Comparison of ENCODE assay signal across 8 cellular contexts in the genomic region with DNA sequence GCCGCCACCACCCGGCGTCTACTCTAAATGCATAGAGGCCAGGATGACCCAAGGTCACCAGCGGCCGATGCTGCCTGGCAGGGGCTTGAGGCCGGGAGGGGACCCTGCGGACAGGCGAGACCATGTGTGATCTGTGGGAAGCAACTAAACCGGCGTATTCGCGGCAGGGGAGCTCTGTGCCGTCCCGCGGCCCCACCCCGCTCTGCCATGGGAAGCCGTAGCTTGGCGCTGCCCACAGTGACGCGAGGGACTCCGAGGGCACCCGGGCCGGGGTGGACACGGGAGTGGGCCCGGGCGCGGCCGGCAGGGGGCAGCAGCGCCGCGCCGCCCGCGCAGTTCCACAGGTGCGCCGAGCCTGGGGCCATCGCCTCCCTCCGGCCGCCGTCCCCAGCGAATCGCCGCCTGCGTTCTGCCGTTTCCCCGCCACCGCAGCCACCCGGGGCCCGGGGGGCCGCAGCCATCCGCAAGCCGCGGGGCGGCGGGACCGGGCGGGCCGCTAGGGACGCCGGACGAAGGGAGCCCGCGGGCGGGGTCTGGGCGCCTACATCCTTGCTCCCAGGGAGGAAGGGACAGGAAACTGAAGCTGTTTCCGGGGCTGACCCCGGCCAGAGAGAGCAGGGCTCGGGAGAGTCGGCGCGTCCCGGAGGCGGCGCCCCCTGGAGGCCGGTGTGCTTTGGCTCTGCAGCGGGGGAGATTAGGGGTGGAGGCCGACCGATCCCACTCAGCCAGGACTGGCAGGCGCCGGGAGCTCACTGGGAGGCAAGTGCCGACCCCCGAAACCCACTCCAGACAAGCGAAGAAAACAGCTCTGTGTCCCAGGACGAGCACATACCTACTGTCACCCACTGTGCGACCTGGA. TPM values are rescaled to one million over a fixed set of nuclear protein-coding genes. Genes with fewer than 3 reads are reported as not detected.
A peak's percentile ranks its signal among the peaks of the same experiment; 100 is the strongest.
DNase-seq lines count a peak whose midpoint lies in the region; ATAC-seq and TF ChIP-seq lines count a peak whose summit lies in the region.

No MANE protein-coding gene starts in this region.

- H3K9me3 ChIP-seq in CD4-positive, alpha-beta T cell (ENCODE audit: control insufficient read depth, low read length): no peaks in the 10 kb centered on the region

- H3K27ac Mint-ChIP-seq in CD4-positive, alpha-beta T cell: peak overlapping the region; percentile 80
- peak overlapping the region; percentile 56 for H3K27ac Mint-ChIP-seq in activated CD4-positive, alpha-beta memory T cell treated with anti-CD3 and anti-CD28 coated beads for 36 hours
- H3K27ac Mint-ChIP-seq in memory B cell: no peak overlapping the region

- H3K36me3 Mint-ChIP-seq in CD4-positive, alpha-beta T cell (ENCODE audit: low read depth): no peaks in the 10 kb centered on the region
- H3K36me3 Mint-ChIP-seq in activated CD4-positive, alpha-beta memory T cell treated with anti-CD3 and anti-CD28 coated beads for 36 hours: no peaks in the 10 kb centered on the region
- H3K36me3 Mint-ChIP-seq in memory B cell: no peaks in the 10 kb centered on the region

- peaks cover 6% of the 10 kb centered on the region for H3K4me1 Mint-ChIP-seq in CD4-positive, alpha-beta T cell (ENCODE audit: low read depth)
- H3K4me1 Mint-ChIP-seq in activated CD4-positive, alpha-beta memory T cell treated with anti-CD3 and anti-CD28 coated beads for 36 hours (ENCODE audit: low read depth): peaks cover 7% of the 10 kb centered on the region
- peaks cover 3% of the 10 kb centered on the region for H3K4me1 Mint-ChIP-seq in memory B cell

- POLR2A ChIA-PET in CD4-positive, alpha-beta T cell (lab: Charles Lee): interaction anchor here (0.8 to 2.3 kb wide), 14 partner anchors 8 to 331 kb away, joined by 3 to 22 read pairs (median 4); partner anchors contain the start of genes HDHD5 and IL17RA
- POLR2A ChIA-PET in activated CD4-positive, alpha-beta memory T cell treated with anti-CD3 and anti-CD28 coated beads for 36 hours (lab: Charles Lee): interaction anchor here (0.5 to 2.3 kb wide), 10 partner anchors 8 to 467 kb away, joined by 3 to 21 read pairs (median 5); partner anchors contain the start of genes ADA2, BCL2L13 and HDHD5

- ATAC-seq in CD4-positive, alpha-beta T cell (ENCODE audit: poor library complexity): peak; percentile 89
- ATAC-seq in GM19328 (IDR thresholded peaks at IDR 0.05; ENCODE audit: unreplicated experiment): peak; percentile 92
- peak; percentile 90 for ATAC-seq in HG03460 (IDR thresholded peaks at IDR 0.05; ENCODE audit: unreplicated experiment)
- ATAC-seq in memory B cell (ENCODE audit: low read depth): peak; percentile 85

- intact Hi-C loops in CD4-positive, alpha-beta T cell (cut with DNase I, micrococcal nuclease): loop anchor here (1.0 to 5.0 kb wide), 5 partner anchors 65 to 466 kb away; partner anchors contain the start of genes BCL2L13 (in 1 of the 2) and IL17RA (in 1 of the 2)
- intact Hi-C loops in activated CD4-positive, alpha-beta memory T cell treated with anti-CD3 and anti-CD28 coated beads for 36 hours (cut with micrococcal nuclease): loop anchor here (1.0 to 5.0 kb wide), 6 partner anchors 12 to 330 kb away; partner anchors contain the start of genes ADA2 and HDHD5

- CTCF ChIA-PET in CD4-positive, alpha-beta T cell (lab: Charles Lee): interaction anchor here (0.6 to 5.1 kb wide), 28 partner anchors 8 to 978 kb away, joined by 3 to 56 read pairs (median 5); partner anchors contain the start of genes ADA2, HDHD5, IL17RA and TMEM121B
- CTCF ChIA-PET in activated CD4-positive, alpha-beta memory T cell treated with anti-CD3 and anti-CD28 coated beads for 36 hours (lab: Charles Lee): interaction anchor here (0.6 to 9.0 kb wide), 87 partner anchors 10 to 605 kb away, joined by 3 to 125 read pairs (median 5); partner anchors contain the start of genes ADA2, BCL2L13, CECR2 and HDHD5

- H3K27me3 Mint-ChIP-seq in CD4-positive, alpha-beta T cell: no peaks in the 10 kb centered on the region
- no peaks in the 10 kb centered on the region for H3K27me3 Mint-ChIP-seq in activated CD4-positive, alpha-beta memory T cell treated with anti-CD3 and anti-CD28 coated beads for 36 hours
- H3K27me3 Mint-ChIP-seq in memory B cell: peaks cover 2% of the 10 kb centered on the region

- H3K4me3 Mint-ChIP-seq in CD4-positive, alpha-beta T cell: peak overlapping the region; percentile 92
- H3K4me3 Mint-ChIP-seq in activated CD4-positive, alpha-beta memory T cell treated with anti-CD3 and anti-CD28 coated beads for 36 hours: peak overlapping the region; percentile 80
- H3K4me3 Mint-ChIP-seq in memory B cell: peak overlapping the region; percentile 80

- no peaks in the 10 kb centered on the region for H3K27me3 ChIP-seq in CD4-positive, alpha-beta T cell (ENCODE audit: control insufficient read depth, insufficient read depth, low read length)

- peak; percentile 50 to 77 (median 66) for DNase-seq in CD4-positive, alpha-beta T cell
- DNase-seq in NCI-H524 treated with DMSO at 0.1 percent for 48 hours (lab: John Stamatoyannopoulos, UW) (peak; percentile 51), memory B cell (ENCODE audit: low spot score in 2 of 2) (peak; percentile 68 to 78)
- DNase-seq in activated CD4-positive, alpha-beta memory T cell treated with anti-CD3 and anti-CD28 coated beads for 36 hours: peak; percentile 89
- DNase-seq in effector CD4-positive, alpha-beta T cell: peak; percentile 60
- DNase-seq in stimulated activated CD4-positive, alpha-beta T cell treated with anti-CD3 and anti-CD28 coated beads, TNF-alpha, amount 100 ng/mL, for 48 hours (ENCODE audit: low read depth in 3 of 3): peak; percentile 75 to 83 (median 81)

- no peak overlapping the region for H3K27ac ChIP-seq in CD4-positive, alpha-beta T cell (ENCODE audit: low read depth, low read length)

- H3K9me3 Mint-ChIP-seq in CD4-positive, alpha-beta T cell: no peaks in the 10 kb centered on the region
- no peaks in the 10 kb centered on the region for H3K9me3 Mint-ChIP-seq in activated CD4-positive, alpha-beta memory T cell treated with anti-CD3 and anti-CD28 coated beads for 36 hours
- H3K9me3 Mint-ChIP-seq in memory B cell: no peaks in the 10 kb centered on the region

- TF ChIP-seq CTCF in CD4-positive, alpha-beta T cell (IDR thresholded peaks at IDR 0.05): peak; percentile 69

RNA-seq across cellular contexts. Expression of gene HDHD5, which starts 12.5 kb away (rescaled TPM):
- total RNA-seq in CD4-positive, alpha-beta T cell: 10 to 100 TPM; 11.0 to 11.6 TPM
- 10 to 100 TPM; 42.2 to 42.9 TPM for total RNA-seq in activated CD4-positive, alpha-beta memory T cell treated with anti-CD3 and anti-CD28 coated beads for 36 hours

RNA-seq across cellular contexts. Expression of gene ADA2, which starts 47.7 kb away (rescaled TPM):
- 10 to 100 TPM; 64.4 to 66.0 TPM for total RNA-seq in CD4-positive, alpha-beta T cell
- 1 to 10 TPM; 1.5 to 2.2 TPM for total RNA-seq in activated CD4-positive, alpha-beta memory T cell treated with anti-CD3 and anti-CD28 coated beads for 36 hours

RNA-seq across cellular contexts. Expression of gene TMEM121B, which starts 50.4 kb away (rescaled TPM):
- total RNA-seq in CD4-positive, alpha-beta T cell: under 1 TPM; 0.05 to 0.08 TPM
- under 1 TPM in 1 of 2 experiments, not detected in 1; 0.10 TPM for total RNA-seq in activated CD4-positive, alpha-beta memory T cell treated with anti-CD3 and anti-CD28 coated beads for 36 hours

Comparison
In these comparisons a context has a peak if more than half of its experiments do, and no peak if none do; other contexts are left out.
1. RNA of gene ADA2, which starts 47.7 kb away (total RNA-seq): 64.4 to 66.0 TPM in CD4-positive, alpha-beta T cell; 1.5 to 2.2 TPM in activated CD4-positive, alpha-beta memory T cell treated with anti-CD3 and anti-CD28 coated beads for 36 hours; every median in the first group is over 10 times any median in the second.
2. Peak in every context shown above with its lines, with median percentiles within 50 percentile points of each other: ATAC-seq, DNase-seq and H3K4me3 Mint-ChIP-seq.